In the genomic region with DNA sequence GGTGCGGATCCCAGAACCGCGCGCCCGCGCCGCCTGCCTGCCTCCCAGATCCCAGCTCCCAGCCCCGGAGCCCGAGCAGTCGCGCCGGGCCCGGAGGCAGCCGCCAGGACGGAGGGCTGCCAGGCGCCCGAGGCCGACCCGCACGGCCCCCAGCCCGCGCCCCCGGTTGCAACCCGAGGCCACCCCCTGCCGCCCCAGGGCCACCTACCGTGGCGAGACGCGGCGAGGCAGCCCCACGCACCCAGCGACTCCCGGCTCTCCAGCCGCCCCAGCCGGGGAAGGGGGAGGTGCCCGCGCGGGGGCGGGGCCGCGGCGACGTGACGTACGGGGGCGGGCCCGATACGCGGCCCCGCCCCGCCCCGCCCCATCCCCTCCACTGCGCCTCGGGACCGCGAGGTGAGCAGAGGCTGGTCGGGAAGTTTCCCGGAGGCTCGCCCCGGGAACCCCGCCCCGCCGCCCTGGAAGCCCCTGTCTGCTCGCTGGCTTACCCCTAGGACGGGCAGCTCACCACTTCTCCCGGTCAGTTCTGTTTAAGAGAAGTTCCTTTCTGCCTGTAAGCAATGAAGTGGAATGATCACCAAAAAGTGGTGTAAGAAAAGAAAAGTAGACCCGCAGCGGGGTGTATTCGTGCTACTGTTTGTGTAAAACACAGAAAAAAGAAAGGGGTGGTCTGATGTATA, we compare ENCODE assay signal across 1 cellular context.
TF ChIP-seq lines count a peak whose summit lies in the region.

A gene (minus strand): TSS at position 288 of the 680 bp plus-strand sequence. CDS start 48,502 bp downstream, outside the sequence.

TF ChIP-seq in GM12878, 131 proteins besides CTCF, POLR2A, EP300 and RAD21 (continued from another document and continues in another):
- TF ChIP-seq RFX5 (IDR thresholded peaks at IDR 0.05; ENCODE audit: low read depth, low read length) (0 out of 2 replicates have a peak, but pooled peaks have one; percentile 31), ZNF274 (IDR thresholded peaks at IDR 0.05; ENCODE audit: insufficient read depth, insufficient read length) (no peak), BHLHE40 (IDR thresholded peaks at IDR 0.05; ENCODE audit: borderline replicate concordance in 1 of 2, low read depth in 2 of 2, low read length in 1 of 2) (peak in 1 of 2 experiments; percentile 21; a peak in 1 of 4 replicates), CHD4 (IDR thresholded peaks at IDR 0.05) (no peak), ATF7 (IDR thresholded peaks at IDR 0.05; ENCODE audit: low read depth) (no peak), RELA (IDR thresholded peaks at IDR 0.05; ENCODE audit: borderline replicate concordance, partially characterized antibody) (no peak), SUPT20H (IDR thresholded peaks at IDR 0.05; ENCODE audit: borderline replicate concordance, control insufficient read depth, low read depth, low read length) (no peak), BCL11A (IDR thresholded peaks at IDR 0.05; ENCODE audit: low read depth, low read length) (no peak), NBN (IDR thresholded peaks at IDR 0.05) (0 out of 2 replicates have a peak, but pooled peaks have one; percentile 41), SMC3 (IDR thresholded peaks at IDR 0.05; ENCODE audit: borderline replicate concordance, low read length) (no peak), HDAC6 (IDR thresholded peaks at IDR 0.05; ENCODE audit: unreplicated experiment) (no peak), FOXM1 (IDR thresholded peaks at IDR 0.05; ENCODE audit: low read depth, low read length) (no peak), RUNX3 (IDR thresholded peaks at IDR 0.05; ENCODE audit: low read length) (peak; percentile 24), BRCA1 (IDR thresholded peaks at IDR 0.05; ENCODE audit: low read depth, low read length) (no peak), ZNF217 (IDR thresholded peaks at IDR 0.05) (no peak), WRNIP1 (IDR thresholded peaks at IDR 0.05; ENCODE audit: borderline replicate concordance, low read depth, low read length) (no peak), SREBF2 (IDR thresholded peaks at IDR 0.05; ENCODE audit: low read length) (no peak), ZZZ3 (IDR thresholded peaks at IDR 0.05; ENCODE audit: control insufficient read depth, insufficient read length, low read depth) (no peak), ZNF384 (IDR thresholded peaks at IDR 0.05; ENCODE audit: borderline replicate concordance, low read depth, low read length) (no peak), MTA2 (IDR thresholded peaks at IDR 0.05; ENCODE audit: low read depth) (no peak), ZNF622 (IDR thresholded peaks at IDR 0.05) (no peak), MEF2B (IDR thresholded peaks at IDR 0.05; ENCODE audit: partially characterized antibody, poor library complexity, severe bottlenecking) (no peak), CHD1 (IDR thresholded peaks at IDR 0.05; ENCODE audit: low read depth, low read length) (no peak), MXI1 (IDR thresholded peaks at IDR 0.05; ENCODE audit: low read depth, low read length) (peak; percentile 47; the same call in 1 of the 2 replicates), SPI1 (IDR thresholded peaks at IDR 0.05; ENCODE audit: borderline replicate concordance, insufficient read depth, low read depth, low read length) (no peak), CREM (IDR thresholded peaks at IDR 0.05; ENCODE audit: low read depth) (no peak), RAD51 (IDR thresholded peaks at IDR 0.05) (no peak), PAX5 (IDR thresholded peaks at IDR 0.05; ENCODE audit: borderline replicate concordance, low read depth, low read length) (0 out of 2 replicates have a peak, but pooled peaks have one; percentile 11), ZNF207 (IDR thresholded peaks at IDR 0.05; ENCODE audit: borderline replicate concordance) (no peak), CEBPB (IDR thresholded peaks at IDR 0.05; ENCODE audit: borderline replicate concordance in 1 of 2, low read depth in 2 of 2, low read length in 2 of 2) (no peak), CBX3 (IDR thresholded peaks at IDR 0.05; ENCODE audit: borderline replicate concordance, low read depth) (no peak), TBL1XR1 (IDR thresholded peaks at IDR 0.05; ENCODE audit: low read depth, low read length) (no peak), IKZF1 (conservative IDR thresholded peaks at IDR 0.05) (peak; percentile 69), GATAD2B (conservative IDR thresholded peaks at IDR 0.05; ENCODE audit: low read depth) (peak; percentile 65; the same call in 1 of the 2 replicates), YBX1 (IDR thresholded peaks at IDR 0.05) (no peak), ASH2L (IDR thresholded peaks at IDR 0.05; ENCODE audit: borderline replicate concordance, low read depth) (no peak)
- TF ChIP-seq, protein P1, sequence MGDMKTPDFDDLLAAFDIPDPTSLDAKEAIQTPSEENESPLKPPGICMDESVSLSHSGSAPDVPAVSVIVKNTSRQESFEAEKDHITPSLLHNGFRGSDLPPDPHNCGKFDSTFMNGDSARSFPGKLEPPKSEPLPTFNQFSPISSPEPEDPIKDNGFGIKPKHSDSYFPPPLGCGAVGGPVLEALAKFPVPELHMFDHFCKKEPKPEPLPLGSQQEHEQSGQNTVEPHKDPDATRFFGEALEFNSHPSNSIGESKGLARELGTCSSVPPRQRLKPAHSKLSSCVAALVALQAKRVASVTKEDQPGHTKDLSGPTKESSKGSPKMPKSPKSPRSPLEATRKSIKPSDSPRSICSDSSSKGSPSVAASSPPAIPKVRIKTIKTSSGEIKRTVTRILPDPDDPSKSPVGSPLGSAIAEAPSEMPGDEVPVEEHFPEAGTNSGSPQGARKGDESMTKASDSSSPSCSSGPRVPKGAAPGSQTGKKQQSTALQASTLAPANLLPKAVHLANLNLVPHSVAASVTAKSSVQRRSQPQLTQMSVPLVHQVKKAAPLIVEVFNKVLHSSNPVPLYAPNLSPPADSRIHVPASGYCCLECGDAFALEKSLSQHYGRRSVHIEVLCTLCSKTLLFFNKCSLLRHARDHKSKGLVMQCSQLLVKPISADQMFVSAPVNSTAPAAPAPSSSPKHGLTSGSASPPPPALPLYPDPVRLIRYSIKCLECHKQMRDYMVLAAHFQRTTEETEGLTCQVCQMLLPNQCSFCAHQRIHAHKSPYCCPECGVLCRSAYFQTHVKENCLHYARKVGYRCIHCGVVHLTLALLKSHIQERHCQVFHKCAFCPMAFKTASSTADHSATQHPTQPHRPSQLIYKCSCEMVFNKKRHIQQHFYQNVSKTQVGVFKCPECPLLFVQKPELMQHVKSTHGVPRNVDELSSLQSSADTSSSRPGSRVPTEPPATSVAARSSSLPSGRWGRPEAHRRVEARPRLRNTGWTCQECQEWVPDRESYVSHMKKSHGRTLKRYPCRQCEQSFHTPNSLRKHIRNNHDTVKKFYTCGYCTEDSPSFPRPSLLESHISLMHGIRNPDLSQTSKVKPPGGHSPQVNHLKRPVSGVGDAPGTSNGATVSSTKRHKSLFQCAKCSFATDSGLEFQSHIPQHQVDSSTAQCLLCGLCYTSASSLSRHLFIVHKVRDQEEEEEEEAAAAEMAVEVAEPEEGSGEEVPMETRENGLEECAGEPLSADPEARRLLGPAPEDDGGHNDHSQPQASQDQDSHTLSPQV (IDR thresholded peaks at IDR 0.05): no peak
- TF ChIP-seq, protein P2, sequence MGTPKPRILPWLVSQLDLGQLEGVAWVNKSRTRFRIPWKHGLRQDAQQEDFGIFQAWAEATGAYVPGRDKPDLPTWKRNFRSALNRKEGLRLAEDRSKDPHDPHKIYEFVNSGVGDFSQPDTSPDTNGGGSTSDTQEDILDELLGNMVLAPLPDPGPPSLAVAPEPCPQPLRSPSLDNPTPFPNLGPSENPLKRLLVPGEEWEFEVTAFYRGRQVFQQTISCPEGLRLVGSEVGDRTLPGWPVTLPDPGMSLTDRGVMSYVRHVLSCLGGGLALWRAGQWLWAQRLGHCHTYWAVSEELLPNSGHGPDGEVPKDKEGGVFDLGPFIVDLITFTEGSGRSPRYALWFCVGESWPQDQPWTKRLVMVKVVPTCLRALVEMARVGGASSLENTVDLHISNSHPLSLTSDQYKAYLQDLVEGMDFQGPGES (IDR thresholded peaks at IDR 0.05): no peak
- TF ChIP-seq, protein P3, sequence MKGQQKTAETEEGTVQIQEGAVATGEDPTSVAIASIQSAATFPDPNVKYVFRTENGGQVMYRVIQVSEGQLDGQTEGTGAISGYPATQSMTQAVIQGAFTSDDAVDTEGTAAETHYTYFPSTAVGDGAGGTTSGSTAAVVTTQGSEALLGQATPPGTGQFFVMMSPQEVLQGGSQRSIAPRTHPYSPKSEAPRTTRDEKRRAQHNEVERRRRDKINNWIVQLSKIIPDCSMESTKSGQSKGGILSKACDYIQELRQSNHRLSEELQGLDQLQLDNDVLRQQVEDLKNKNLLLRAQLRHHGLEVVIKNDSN (IDR thresholded peaks at IDR 0.05; ENCODE audit: borderline replicate concordance, extremely low read length, insufficient read depth, low read depth, low read length): no peak
- TF ChIP-seq, protein P4, sequence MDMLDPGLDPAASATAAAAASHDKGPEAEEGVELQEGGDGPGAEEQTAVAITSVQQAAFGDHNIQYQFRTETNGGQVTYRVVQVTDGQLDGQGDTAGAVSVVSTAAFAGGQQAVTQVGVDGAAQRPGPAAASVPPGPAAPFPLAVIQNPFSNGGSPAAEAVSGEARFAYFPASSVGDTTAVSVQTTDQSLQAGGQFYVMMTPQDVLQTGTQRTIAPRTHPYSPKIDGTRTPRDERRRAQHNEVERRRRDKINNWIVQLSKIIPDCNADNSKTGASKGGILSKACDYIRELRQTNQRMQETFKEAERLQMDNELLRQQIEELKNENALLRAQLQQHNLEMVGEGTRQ (IDR thresholded peaks at IDR 0.05; ENCODE audit: borderline replicate concordance, low read depth, low read length): no peak
- TF ChIP-seq, protein P5, sequence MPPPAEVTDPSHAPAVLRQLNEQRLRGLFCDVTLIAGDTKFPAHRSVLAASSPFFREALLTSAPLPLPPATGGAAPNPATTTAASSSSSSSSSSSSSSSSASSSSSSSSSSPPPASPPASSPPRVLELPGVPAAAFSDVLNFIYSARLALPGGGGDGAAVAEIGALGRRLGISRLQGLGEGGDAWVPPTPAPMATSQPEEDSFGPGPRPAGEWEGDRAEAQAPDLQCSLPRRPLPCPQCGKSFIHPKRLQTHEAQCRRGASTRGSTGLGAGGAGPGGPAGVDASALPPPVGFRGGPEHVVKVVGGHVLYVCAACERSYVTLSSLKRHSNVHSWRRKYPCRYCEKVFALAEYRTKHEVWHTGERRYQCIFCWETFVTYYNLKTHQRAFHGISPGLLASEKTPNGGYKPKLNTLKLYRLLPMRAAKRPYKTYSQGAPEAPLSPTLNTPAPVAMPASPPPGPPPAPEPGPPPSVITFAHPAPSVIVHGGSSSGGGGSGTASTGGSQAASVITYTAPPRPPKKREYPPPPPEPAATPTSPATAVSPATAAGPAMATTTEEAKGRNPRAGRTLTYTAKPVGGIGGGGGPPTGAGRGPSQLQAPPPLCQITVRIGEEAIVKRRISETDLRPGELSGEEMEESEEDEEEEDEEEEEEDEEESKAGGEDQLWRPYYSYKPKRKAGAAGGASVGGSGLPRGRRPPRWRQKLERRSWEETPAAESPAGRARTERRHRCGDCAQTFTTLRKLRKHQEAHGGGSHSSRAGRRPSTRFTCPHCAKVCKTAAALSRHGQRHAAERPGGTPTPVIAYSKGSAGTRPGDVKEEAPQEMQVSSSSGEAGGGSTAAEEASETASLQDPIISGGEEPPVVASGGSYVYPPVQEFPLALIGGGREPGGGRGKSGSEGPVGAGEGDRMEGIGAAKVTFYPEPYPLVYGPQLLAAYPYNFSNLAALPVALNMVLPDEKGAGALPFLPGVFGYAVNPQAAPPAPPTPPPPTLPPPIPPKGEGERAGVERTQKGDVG (CRISPR knock-in tag; IDR thresholded peaks at IDR 0.05): no peak
- TF ChIP-seq, protein P6, sequence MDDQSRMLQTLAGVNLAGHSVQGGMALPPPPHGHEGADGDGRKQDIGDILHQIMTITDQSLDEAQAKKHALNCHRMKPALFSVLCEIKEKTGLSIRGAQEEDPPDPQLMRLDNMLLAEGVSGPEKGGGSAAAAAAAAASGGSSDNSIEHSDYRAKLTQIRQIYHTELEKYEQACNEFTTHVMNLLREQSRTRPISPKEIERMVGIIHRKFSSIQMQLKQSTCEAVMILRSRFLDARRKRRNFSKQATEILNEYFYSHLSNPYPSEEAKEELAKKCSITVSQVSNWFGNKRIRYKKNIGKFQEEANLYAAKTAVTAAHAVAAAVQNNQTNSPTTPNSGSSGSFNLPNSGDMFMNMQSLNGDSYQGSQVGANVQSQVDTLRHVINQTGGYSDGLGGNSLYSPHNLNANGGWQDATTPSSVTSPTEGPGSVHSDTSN (IDR thresholded peaks at IDR 0.05; ENCODE audit: insufficient replicate concordance, low read depth, low read length): no peak
- TF ChIP-seq, protein P7, sequence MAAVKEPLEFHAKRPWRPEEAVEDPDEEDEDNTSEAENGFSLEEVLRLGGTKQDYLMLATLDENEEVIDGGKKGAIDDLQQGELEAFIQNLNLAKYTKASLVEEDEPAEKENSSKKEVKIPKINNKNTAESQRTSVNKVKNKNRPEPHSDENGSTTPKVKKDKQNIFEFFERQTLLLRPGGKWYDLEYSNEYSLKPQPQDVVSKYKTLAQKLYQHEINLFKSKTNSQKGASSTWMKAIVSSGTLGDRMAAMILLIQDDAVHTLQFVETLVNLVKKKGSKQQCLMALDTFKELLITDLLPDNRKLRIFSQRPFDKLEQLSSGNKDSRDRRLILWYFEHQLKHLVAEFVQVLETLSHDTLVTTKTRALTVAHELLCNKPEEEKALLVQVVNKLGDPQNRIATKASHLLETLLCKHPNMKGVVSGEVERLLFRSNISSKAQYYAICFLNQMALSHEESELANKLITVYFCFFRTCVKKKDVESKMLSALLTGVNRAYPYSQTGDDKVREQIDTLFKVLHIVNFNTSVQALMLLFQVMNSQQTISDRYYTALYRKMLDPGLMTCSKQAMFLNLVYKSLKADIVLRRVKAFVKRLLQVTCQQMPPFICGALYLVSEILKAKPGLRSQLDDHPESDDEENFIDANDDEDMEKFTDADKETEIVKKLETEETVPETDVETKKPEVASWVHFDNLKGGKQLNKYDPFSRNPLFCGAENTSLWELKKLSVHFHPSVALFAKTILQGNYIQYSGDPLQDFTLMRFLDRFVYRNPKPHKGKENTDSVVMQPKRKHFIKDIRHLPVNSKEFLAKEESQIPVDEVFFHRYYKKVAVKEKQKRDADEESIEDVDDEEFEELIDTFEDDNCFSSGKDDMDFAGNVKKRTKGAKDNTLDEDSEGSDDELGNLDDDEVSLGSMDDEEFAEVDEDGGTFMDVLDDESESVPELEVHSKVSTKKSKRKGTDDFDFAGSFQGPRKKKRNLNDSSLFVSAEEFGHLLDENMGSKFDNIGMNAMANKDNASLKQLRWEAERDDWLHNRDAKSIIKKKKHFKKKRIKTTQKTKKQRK (IDR thresholded peaks at IDR 0.05; ENCODE audit: low read depth, low read length): no peak
- TF ChIP-seq, protein P8, sequence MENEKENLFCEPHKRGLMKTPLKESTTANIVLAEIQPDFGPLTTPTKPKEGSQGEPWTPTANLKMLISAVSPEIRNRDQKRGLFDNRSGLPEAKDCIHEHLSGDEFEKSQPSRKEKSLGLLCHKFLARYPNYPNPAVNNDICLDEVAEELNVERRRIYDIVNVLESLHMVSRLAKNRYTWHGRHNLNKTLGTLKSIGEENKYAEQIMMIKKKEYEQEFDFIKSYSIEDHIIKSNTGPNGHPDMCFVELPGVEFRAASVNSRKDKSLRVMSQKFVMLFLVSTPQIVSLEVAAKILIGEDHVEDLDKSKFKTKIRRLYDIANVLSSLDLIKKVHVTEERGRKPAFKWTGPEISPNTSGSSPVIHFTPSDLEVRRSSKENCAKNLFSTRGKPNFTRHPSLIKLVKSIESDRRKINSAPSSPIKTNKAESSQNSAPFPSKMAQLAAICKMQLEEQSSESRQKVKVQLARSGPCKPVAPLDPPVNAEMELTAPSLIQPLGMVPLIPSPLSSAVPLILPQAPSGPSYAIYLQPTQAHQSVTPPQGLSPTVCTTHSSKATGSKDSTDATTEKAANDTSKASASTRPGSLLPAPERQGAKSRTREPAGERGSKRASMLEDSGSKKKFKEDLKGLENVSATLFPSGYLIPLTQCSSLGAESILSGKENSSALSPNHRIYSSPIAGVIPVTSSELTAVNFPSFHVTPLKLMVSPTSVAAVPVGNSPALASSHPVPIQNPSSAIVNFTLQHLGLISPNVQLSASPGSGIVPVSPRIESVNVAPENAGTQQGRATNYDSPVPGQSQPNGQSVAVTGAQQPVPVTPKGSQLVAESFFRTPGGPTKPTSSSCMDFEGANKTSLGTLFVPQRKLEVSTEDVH (IDR thresholded peaks at IDR 0.05; ENCODE audit: low read depth, partially characterized antibody): no peak
